8 cellular contexts compared by ENCODE assay signal in the genomic region with DNA sequence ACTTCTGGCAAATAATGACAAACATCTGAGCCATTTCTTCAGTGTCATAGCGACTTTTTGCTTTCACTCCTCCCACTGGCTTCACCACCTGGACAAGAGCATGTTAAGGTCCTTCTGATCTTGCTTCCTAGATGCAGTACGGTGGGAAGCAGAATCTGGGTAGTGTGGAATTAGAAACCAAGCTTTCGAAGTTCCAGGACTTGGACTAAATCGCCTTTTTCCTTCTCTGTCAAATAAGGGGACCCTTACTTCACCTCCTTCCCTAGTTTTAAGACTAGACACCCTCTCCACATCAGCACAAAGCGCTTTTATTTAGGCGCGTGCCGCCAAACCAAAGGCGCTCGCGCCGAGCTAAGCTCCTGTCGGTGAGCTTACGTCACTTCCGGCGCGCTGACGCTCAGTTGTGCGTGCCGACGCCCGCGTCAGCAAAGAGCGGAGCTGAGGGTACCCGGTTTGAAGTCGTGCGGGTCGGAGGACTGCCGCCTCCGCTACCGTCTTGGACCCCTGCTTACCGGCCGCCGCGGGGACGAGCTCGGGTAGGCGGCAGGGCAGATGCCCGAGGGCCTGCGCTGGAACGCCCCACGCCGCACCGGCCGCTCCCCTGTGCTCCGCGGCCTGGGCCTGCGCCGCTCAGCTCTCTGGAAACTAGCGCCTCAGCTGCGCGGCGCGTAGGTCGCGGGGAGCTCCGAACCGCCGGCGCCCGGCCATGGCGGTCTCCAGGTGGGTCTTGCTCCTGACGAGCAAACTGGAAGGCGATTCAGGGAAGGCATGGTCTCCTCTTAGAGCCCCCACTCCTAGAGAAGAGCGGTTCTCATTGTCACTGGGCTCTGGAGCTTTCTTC. TPM values are rescaled to one million over a fixed set of nuclear protein-coding genes. Genes with fewer than 3 reads are reported as not detected.
A peak's percentile ranks its signal among the peaks of the same experiment; 100 is the strongest.
DNase-seq lines count a peak whose midpoint lies in the region; ATAC-seq and FAIRE-seq lines count a peak whose summit lies in the region.

TSS of gene BTAF1 (plus strand) at position 400 of the 841 bp plus-strand sequence. CDS start at position 707, 307 bp downstream.

- no peaks in the 10 kb centered on the region for H3K27me3 ChIP-seq in NT2/D1 (ENCODE audit: insufficient read depth, insufficient read length)

- FAIRE-seq in endometrium (lab: Jason Lieb, UNC), result peak; percentile 62

- DNase-seq in COLO829 (ENCODE audit: low spot score) (peak; percentile 80), HS-5 (ENCODE audit: low read depth) (peak; percentile 79), NT2/D1 (ENCODE audit: low read depth, low spot score) (peak; percentile 85)
- peak; percentile 76 for DNase-seq in activated CD8-positive, alpha-beta memory T cell treated with anti-CD3 and anti-CD28 coated beads, Interleukin-2, amount 50 U/mL, for 24 hours (ENCODE audit: extremely low read depth)
- peak; percentile 84 to 90 for DNase-seq in stimulated activated CD8-positive, alpha-beta memory T cell treated with anti-CD3 and anti-CD28 coated beads, Interleukin-15, amount 100 ng/mL, for 48 hours (ENCODE audit: low read depth in 2 of 2)

- H3K4me1 ChIP-seq in NT2/D1 (ENCODE audit: insufficient read depth, insufficient read length) (no peaks in the 10 kb centered on the region), mesodermal cell (ENCODE audit: control insufficient read depth, insufficient read depth, low read length, poor library complexity, severe bottlenecking) (no peaks in the 10 kb centered on the region)

- peak within 1 kb of the TSS; percentile 89 for H3K4me3 ChIP-seq in NT2/D1 (ENCODE audit: insufficient read length, low read depth)
- H3K4me3 ChIP-seq in mesodermal cell (ENCODE audit: extremely low read depth, insufficient read depth, low read length, poor library complexity, severe bottlenecking), result peak within 1 kb of the TSS; percentile 88

- H3K9me3 ChIP-seq in NT2/D1 (ENCODE audit: insufficient read depth, low read length) (peaks cover 6% of the 10 kb centered on the region), mesodermal cell (ENCODE audit: control insufficient read depth, low read length) (no peaks in the 10 kb centered on the region)

- WGBS in mesodermal cell (ENCODE audit: insufficient coverage in 2 of 2), 2 experiments, result 0% methylated on average over 42 to 50 of the region's 65 CpGs

- H3K36me3 ChIP-seq in NT2/D1 (ENCODE audit: insufficient read depth, insufficient read length, low read length), result peaks cover 12% of the 10 kb centered on the region
- peaks cover 18% of the 10 kb centered on the region for H3K36me3 ChIP-seq in mesodermal cell (ENCODE audit: control insufficient read depth, insufficient read depth, low read length)

- ATAC-seq in GM19468 (IDR thresholded peaks at IDR 0.05; ENCODE audit: extremely low read depth, unreplicated experiment), result peak; percentile 97

- peak within 1 kb of the TSS; percentile 92 for H3K27ac ChIP-seq in mesodermal cell (ENCODE audit: low read depth, low read length, severe bottlenecking)

- H3K9ac ChIP-seq in NT2/D1 (ENCODE audit: insufficient read length, low read depth), result peak within 1 kb of the TSS; percentile 97

RNA-seq across cellular contexts. Expression of gene BTAF1, which starts in this region (rescaled TPM):
- 31.8 TPM for polyA plus RNA-seq in mesodermal cell (2013, experiment 1 of 2)
- polyA plus RNA-seq in mesodermal cell (2013, experiment 2 of 2), result 33.3 TPM

Comparison
In these comparisons a context has a peak if more than half of its experiments do, and no peak if none do; other contexts are left out.
1. Peak in every context shown above with its lines: DNase-seq, ATAC-seq, H3K4me3 ChIP-seq and H3K27ac ChIP-seq.